2 cellular contexts compared by ENCODE assay signal in genomic region chr11:1048375-1049070, GRCh38.
TF ChIP-seq lines count a peak whose summit lies in the region.

No MANE protein-coding gene starts in this region.

TF ChIP-seq in HCT116, 20 proteins besides CTCF, POLR2A, EP300 and RAD21 (continued from another document):
- no peak for TF ChIP-seq ATF3 (IDR thresholded peaks at IDR 0.05)
- TF ChIP-seq POLR2AphosphoS5 (IDR thresholded peaks at IDR 0.05; ENCODE audit: low read depth, low read length), result no peak
- no peak for TF ChIP-seq EZH2phosphoT487 (IDR thresholded peaks at IDR 0.05; ENCODE audit: borderline replicate concordance)
- no peak for TF ChIP-seq EGR1 (IDR thresholded peaks at IDR 0.05; ENCODE audit: low read depth)
- TF ChIP-seq CEBPB (IDR thresholded peaks at IDR 0.05; ENCODE audit: low read depth), result no peak
- TF ChIP-seq FOSL1 (IDR thresholded peaks at IDR 0.05; ENCODE audit: low read depth), result no peak
- TF ChIP-seq MAX (IDR thresholded peaks at IDR 0.05), result no peak
- TF ChIP-seq TCF7L2 (IDR thresholded peaks at IDR 0.05; ENCODE audit: borderline replicate concordance, extremely low read depth, insufficient read depth, insufficient read length), result no peak
- no peak for TF ChIP-seq CBX3 (IDR thresholded peaks at IDR 0.05; ENCODE audit: low read depth)
- no peak for TF ChIP-seq SIN3A (IDR thresholded peaks at IDR 0.05; ENCODE audit: low read depth)
- TF ChIP-seq JUND (IDR thresholded peaks at IDR 0.05), result no peak
- no peak for TF ChIP-seq ELF1 (IDR thresholded peaks at IDR 0.05; ENCODE audit: borderline replicate concordance, low read depth)

TF ChIP-seq in HEK293T, 16 proteins besides CTCF, POLR2A, EP300 and RAD21 (continued from another document):
- TF ChIP-seq PKNOX1 (IDR thresholded peaks at IDR 0.05) (no peak), ZNF384 (IDR thresholded peaks at IDR 0.05) (no peak), NFRKB (IDR thresholded peaks at IDR 0.05) (no peak), FOXM1 (IDR thresholded peaks at IDR 0.05; ENCODE audit: borderline replicate concordance) (no peak), FOXA1 (IDR thresholded peaks at IDR 0.05) (no peak), HDGF (IDR thresholded peaks at IDR 0.05; ENCODE audit: borderline replicate concordance) (no peak), FOXK2 (IDR thresholded peaks at IDR 0.05) (no peak), TARDBP (IDR thresholded peaks at IDR 0.05) (no peak), L3MBTL2 (conservative IDR thresholded peaks at IDR 0.05) (no peak), SUZ12 (IDR thresholded peaks at IDR 0.05) (no peak), SP1 (IDR thresholded peaks at IDR 0.05) (no peak), ARNT (IDR thresholded peaks at IDR 0.05) (no peak), LEF1 (IDR thresholded peaks at IDR 0.05; ENCODE audit: borderline replicate concordance) (no peak), BHLHE40 (IDR thresholded peaks at IDR 0.05; ENCODE audit: borderline replicate concordance) (no peak), CTBP1 (IDR thresholded peaks at IDR 0.05; ENCODE audit: borderline replicate concordance) (no peak)
TF ChIP-seq in HEK293T: peak in this region for 0.
